In genomic region chr11:43852057-43852636, GRCh38 we compare ENCODE assay signal across 8 cellular contexts. TPM values are rescaled to one million over a fixed set of nuclear protein-coding genes. Genes with fewer than 3 reads are reported as not detected.
A peak's percentile ranks its signal among the peaks of the same experiment; 100 is the strongest.
DNase-seq lines count a peak whose midpoint lies in the region; ATAC-seq and TF ChIP-seq lines count a peak whose summit lies in the region.

No MANE protein-coding gene starts in this region.

- CTCF ChIA-PET in Calu3 (lab: Charles Lee) = interaction anchor here (0.5 to 2.0 kb wide), 8 partner anchors 11 to 1494 kb away, joined by 3 to 18 read pairs (median 5); no protein-coding TSS in a partner anchor

- no peaks in the 10 kb centered on the region for H3K4me1 Mint-ChIP-seq in Calu3 (ENCODE audit: low read depth, unreplicated experiment)

- 20 to 32% (median 21%) methylated on average over 4 of the region's 4 CpGs for WGBS in ovary, 3 donors

- no peaks in the 10 kb centered on the region for H3K36me3 Mint-ChIP-seq in Calu3 (ENCODE audit: insufficient read depth, unreplicated experiment)

- no peaks in the 10 kb centered on the region for H3K9me3 ChIP-seq in ovary

- no peak overlapping the region for H3K27ac ChIP-seq in foreskin keratinocyte
- no peak overlapping the region for H3K27ac ChIP-seq in ovary

- H3K27me3 Mint-ChIP-seq in Calu3 (ENCODE audit: unreplicated experiment) = no peaks in the 10 kb centered on the region

- H3K4me1 ChIP-seq in foreskin keratinocyte = no peaks in the 10 kb centered on the region
- H3K4me1 ChIP-seq in ovary (ENCODE audit: insufficient read depth) = no peaks in the 10 kb centered on the region

- H3K4me3 Mint-ChIP-seq in Calu3 (ENCODE audit: low read depth, unreplicated experiment) = no peak overlapping the region

- no peaks in the 10 kb centered on the region for H3K36me3 ChIP-seq in ovary

- H3K4me3 ChIP-seq in ovary = no peak overlapping the region

- no TSS peak for BruUV-seq in Calu3 (replicated peaks; lab: Mats Ljungman, UMichigan)

- no peak overlapping the region for H3K27ac Mint-ChIP-seq in Calu3 (ENCODE audit: unreplicated experiment)

- DNase-seq in Calu3 (peak; percentile 62), HS-5 (ENCODE audit: low read depth) (peak; percentile 54), RPMI7951 (ENCODE audit: low read depth) (peak; percentile 66), foreskin keratinocyte (peak; percentile 16 to 51), ovary (peak in 1 of 5 donors; percentile 48)
- peak; percentile 7 to 22 for DNase-seq in activated T-helper 1 cell treated with anti-CD3 and anti-CD28 coated beads, Interleukin-2, amount 50 U/mL, for 16 hours (ENCODE audit: low read depth in 1 of 2, low spot score in 1 of 2)

- TF ChIP-seq CTCF in Calu3 (IDR thresholded peaks at IDR 0.05; ENCODE audit: unreplicated experiment) = peak; percentile 57
- peak; percentile 88 for TF ChIP-seq CTCF in foreskin keratinocyte (conservative IDR thresholded peaks at IDR 0.05)
- peak; percentile 26 to 40 (median 30) for TF ChIP-seq CTCF in ovary (IDR thresholded peaks at IDR 0.05)

- no peak for TF ChIP-seq EP300 in ovary (IDR thresholded peaks at IDR 0.05)

- intact Hi-C loops in Calu3 (cut with micrococcal nuclease; ENCODE audit: unreplicated experiment) (loop anchor here (2.0 to 5.0 kb wide), 3 partner anchors 203 to 347 kb away; no protein-coding TSS in a partner anchor), ovary (cut with DNase I) (no loop called here)

- H3K27me3 ChIP-seq in foreskin keratinocyte (no peaks in the 10 kb centered on the region), ovary (no peaks in the 10 kb centered on the region)

- H3K9me3 Mint-ChIP-seq in Calu3 (ENCODE audit: low read depth, unreplicated experiment) = no peaks in the 10 kb centered on the region

- no peak for TF ChIP-seq POLR2A in ovary (IDR thresholded peaks at IDR 0.05)

- peak; percentile 94 for ATAC-seq in GM19351 (IDR thresholded peaks at IDR 0.05; ENCODE audit: unreplicated experiment)
- ATAC-seq in foreskin keratinocyte = peak; percentile 91
- ATAC-seq in HG03175 (IDR thresholded peaks at IDR 0.05; ENCODE audit: unreplicated experiment) = no peak

RNA-seq across cellular contexts. Expression of gene ALKBH3, which starts 28.5 kb away (rescaled TPM):
- total RNA-seq in Calu3 (2022) = 19.1 and 32.0 TPM in 2 replicates
- total RNA-seq in RPMI7951 (2014; rRNA removed; shearing (Covaris generic)) = 39.2 and 46.7 TPM in 2 replicates
- total RNA-seq in foreskin keratinocyte = 40.8 and 44.8 TPM in 2 replicates
- polyA plus RNA-seq in foreskin keratinocyte = 35.6 and 36.8 TPM in 2 replicates
- total RNA-seq in ovary = 10 to 100 TPM; 25.4 to 53.5 (median 32.2) TPM
- 10 to 100 TPM; 30.4 to 36.6 TPM for polyA plus RNA-seq in ovary

Comparison
In these comparisons a context has a peak if more than half of its experiments do, and no peak if none do; other contexts are left out.
1. CTCF ChIP-seq: peak in every context shown above with its lines; median percentile 88 in foreskin keratinocyte; 57 in Calu3; 30 in ovary.